Comparison of ENCODE assay signal across 15 cellular contexts in the genomic region with DNA sequence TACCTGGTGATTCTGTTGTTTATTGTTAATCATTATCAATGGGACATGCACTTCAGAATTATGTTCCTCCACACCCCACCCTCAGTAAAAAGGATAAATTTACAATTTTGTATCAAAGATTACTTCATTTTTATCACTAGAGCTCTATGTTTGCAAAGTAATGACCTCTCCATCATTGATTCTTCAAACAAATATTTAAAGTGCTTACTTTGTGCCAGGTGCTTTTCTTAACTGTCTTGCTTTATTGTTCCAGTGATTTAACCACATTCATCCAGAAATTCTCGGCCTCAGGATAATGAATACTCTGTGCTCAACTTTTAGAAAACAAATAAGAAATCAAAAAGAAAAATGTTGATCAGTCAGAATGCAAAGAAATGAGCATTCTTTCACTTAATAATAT.
"Had no signal": no experiment of that assay in that cellular context is flagged by ENCODE, and none has a peak within 500 bp of the region (broad histone marks: within the 10 kb centered on the region; RNA-seq: fewer than 3 reads in every experiment).

No MANE protein-coding gene starts in this region.

- DNase-seq: activated CD4-positive, alpha-beta memory T cell treated with anti-CD3 and anti-CD28 coated beads, Interleukin-2, amount 10 ng/mL, durations not matched to agents 7 days and 5 days; activated CD4-positive, alpha-beta T cell treated with anti-CD3 and anti-CD28 coated beads, Interleukin-2, amount 10 ng/mL, durations not matched to agents 7 days and 5 days; activated CD4-positive, CD25-positive, alpha-beta regulatory T cell; activated naive CD4-positive, alpha-beta T cell treated with anti-CD3 and anti-CD28 coated beads, Interleukin-2, amount 50 U/mL, for 16 hours; activated naive CD8-positive, alpha-beta T cell treated with anti-CD3 and anti-CD28 coated beads, Interleukin-2, amount 10 ng/mL, durations not matched to agents 7 days and 5 days; adrenal gland; anterior cingulate cortex; cerebellar nuclear complex; MG63; NCI-H1105; NCI-H1436; NCI-H82; SJCRH30; SK-N-SH; T-helper 1 cell had no signal
